Comparison of ENCODE assay signal across 1 cellular context in genomic region chr5:14176888-14177287, GRCh38.
A peak's percentile ranks its signal among the peaks of the same experiment; 100 is the strongest.
TF ChIP-seq lines count a peak whose summit lies in the region.

No MANE protein-coding gene starts in this region.

TF ChIP-seq in HEK293, 187 proteins besides CTCF, POLR2A, EP300 and RAD21 (continued from another document):
- TF ChIP-seq PRDM6 (tag by site-specific recombination; IDR thresholded peaks at IDR 0.05), result peak; percentile 80
